Comparison of ENCODE assay signal across 9 cellular contexts in the genomic region with DNA sequence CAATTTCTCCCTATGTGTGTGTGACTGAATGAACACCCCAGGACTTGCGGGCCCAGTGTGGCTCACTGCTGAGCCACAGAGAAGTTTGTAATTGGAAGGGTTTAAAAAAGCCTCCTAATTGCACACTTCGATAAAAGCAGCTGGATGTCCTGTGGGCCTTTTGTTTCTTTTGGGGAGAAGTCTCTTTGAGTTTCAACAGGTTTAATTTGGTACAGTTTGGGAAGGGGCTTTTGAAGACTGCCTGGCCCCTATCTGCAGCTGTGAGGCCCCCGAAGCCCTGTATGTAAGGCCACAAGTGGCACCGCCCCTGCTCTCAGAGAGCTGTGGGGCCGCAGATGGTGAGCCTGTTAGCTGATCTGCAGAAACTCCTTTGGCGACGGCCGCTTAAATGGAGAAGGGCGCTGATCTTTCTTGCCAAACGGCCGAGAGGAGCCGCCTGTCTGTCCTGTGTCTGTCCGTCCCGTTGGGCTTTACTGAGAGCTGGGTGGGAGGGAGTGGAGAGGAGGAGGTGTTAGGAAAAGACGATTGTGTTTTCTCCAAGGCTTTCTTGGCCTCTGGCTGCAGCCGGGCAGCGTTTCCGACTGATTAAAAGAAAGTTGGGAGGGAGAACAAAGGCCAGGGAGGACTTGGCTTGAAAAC. TPM values are rescaled to one million over a fixed set of nuclear protein-coding genes. Genes with fewer than 3 reads are reported as not detected.
DNase-seq lines count a peak whose midpoint lies in the region; ATAC-seq and TF ChIP-seq lines count a peak whose summit lies in the region.
"Had no signal": no experiment of that assay in that cellular context is flagged by ENCODE, and none has a peak within 500 bp of the region (broad histone marks: within the 10 kb centered on the region; RNA-seq: fewer than 3 reads in every experiment).

No MANE protein-coding gene starts in this region.

- TF ChIP-seq POLR2A in heart left ventricle (IDR thresholded peaks at IDR 0.05), result no peak

- H3K27me3 ChIP-seq in heart left ventricle (peaks cover 0 to 41% (median 20%) of the 10 kb centered on the region in 9 donors), psoas muscle (ENCODE audit: insufficient read depth in 3 of 3, low read length in 2 of 3) (peaks cover 0 to 56% (median 20%) of the 10 kb centered on the region in 3 donors)

- TF ChIP-seq CTCF in heart left ventricle (IDR thresholded peaks at IDR 0.05) (no peak), psoas muscle (IDR thresholded peaks at IDR 0.05) (no peak)

- H3K4me3 ChIP-seq in heart left ventricle (peak overlapping the region; percentile 3 to 72 (median 60)), psoas muscle (peak overlapping the region; percentile 58)

- H3K36me3 ChIP-seq in heart left ventricle, result peaks cover 0 to 3% (median 0%) of the 10 kb centered on the region in 9 donors
- no peaks in the 10 kb centered on the region for H3K36me3 ChIP-seq in psoas muscle (ENCODE audit: insufficient read depth in 1 of 2, low read depth in 1 of 2)

- ATAC-seq in SK-N-SH treated with all-trans-retinoic acid at 6 μM for 48 hours (peak; percentile 56), heart left ventricle (peak in 3 of 4 donors; percentile 22 to 65 (median 43)), psoas muscle (peak in 3 of 4 donors; percentile 26 to 63 (median 45)), GM21447 (IDR thresholded peaks at IDR 0.05; ENCODE audit: unreplicated experiment) (no peak)

- H3K27ac ChIP-seq in heart left ventricle (peak overlapping the region in 11 of 12 donors; percentile 52 to 84 (median 73)), psoas muscle (no peak overlapping the region)

- peak; percentile 25 for DNase-seq in ELR (ENCODE audit: low read depth)
- DNase-seq in heart left ventricle, result peak in 4 of 5 donors; percentile 26 to 80 (median 68)
- DNase-seq in psoas muscle, result peak; percentile 48 to 79
- DNase-seq in HUDEP-2 (lab: John Stamatoyannopoulos, UW; ENCODE audit: unreplicated experiment in 76 of 76), result no peak
- DNase-seq in mucosa of gallbladder (ENCODE audit: low spot score), result no peak
- no peak for DNase-seq in central memory CD4-positive, alpha-beta T cell
- DNase-seq: occipital lobe had no signal

- WGBS in heart left ventricle, 4 donors, result 16 to 33% (median 22%) methylated on average over 15 to 18 of the region's 18 CpGs
- 7 to 21% (median 11%) methylated on average over 18 of the region's 18 CpGs for WGBS in psoas muscle, 3 donors

- H3K4me1 ChIP-seq in heart left ventricle (peaks cover 0 to 25% (median 5%) of the 10 kb centered on the region in 12 donors), psoas muscle (no peaks in the 10 kb centered on the region)

- H3K9me3 ChIP-seq in heart left ventricle (no peaks in the 10 kb centered on the region), psoas muscle (no peaks in the 10 kb centered on the region)

- intact Hi-C loops in heart left ventricle (cut with DNase I), result loop anchor here in 2 of 10 donors (5.0 kb wide), 2 partner anchors 47 to 53 kb away; no protein-coding TSS in a partner anchor
- intact Hi-C loops in psoas muscle (cut with DNase I), result loop anchor here in 1 of 2 donors (5.0 kb wide), 1 partner anchor 63 kb away; no protein-coding TSS in a partner anchor

TF ChIP-seq in SK-N-SH treated with all-trans-retinoic acid at 6 μM for 48 hours, 23 proteins besides CTCF, POLR2A, EP300 and RAD21:
- TF ChIP-seq ZFP3 (CRISPR knock-in tag; IDR thresholded peaks at IDR 0.05), result 0 out of 2 replicates have a peak, but pooled peaks have one; percentile 15
- TF ChIP-seq ZNF565 (CRISPR knock-in tag; conservative IDR thresholded peaks at IDR 0.05; ENCODE audit: low read depth), result no peak
- TF ChIP-seq, protein P1, sequence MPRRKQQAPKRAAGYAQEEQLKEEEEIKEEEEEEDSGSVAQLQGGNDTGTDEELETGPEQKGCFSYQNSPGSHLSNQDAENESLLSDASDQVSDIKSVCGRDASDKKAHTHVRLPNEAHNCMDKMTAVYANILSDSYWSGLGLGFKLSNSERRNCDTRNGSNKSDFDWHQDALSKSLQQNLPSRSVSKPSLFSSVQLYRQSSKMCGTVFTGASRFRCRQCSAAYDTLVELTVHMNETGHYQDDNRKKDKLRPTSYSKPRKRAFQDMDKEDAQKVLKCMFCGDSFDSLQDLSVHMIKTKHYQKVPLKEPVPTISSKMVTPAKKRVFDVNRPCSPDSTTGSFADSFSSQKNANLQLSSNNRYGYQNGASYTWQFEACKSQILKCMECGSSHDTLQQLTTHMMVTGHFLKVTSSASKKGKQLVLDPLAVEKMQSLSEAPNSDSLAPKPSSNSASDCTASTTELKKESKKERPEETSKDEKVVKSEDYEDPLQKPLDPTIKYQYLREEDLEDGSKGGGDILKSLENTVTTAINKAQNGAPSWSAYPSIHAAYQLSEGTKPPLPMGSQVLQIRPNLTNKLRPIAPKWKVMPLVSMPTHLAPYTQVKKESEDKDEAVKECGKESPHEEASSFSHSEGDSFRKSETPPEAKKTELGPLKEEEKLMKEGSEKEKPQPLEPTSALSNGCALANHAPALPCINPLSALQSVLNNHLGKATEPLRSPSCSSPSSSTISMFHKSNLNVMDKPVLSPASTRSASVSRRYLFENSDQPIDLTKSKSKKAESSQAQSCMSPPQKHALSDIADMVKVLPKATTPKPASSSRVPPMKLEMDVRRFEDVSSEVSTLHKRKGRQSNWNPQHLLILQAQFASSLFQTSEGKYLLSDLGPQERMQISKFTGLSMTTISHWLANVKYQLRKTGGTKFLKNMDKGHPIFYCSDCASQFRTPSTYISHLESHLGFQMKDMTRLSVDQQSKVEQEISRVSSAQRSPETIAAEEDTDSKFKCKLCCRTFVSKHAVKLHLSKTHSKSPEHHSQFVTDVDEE (CRISPR knock-in tag; IDR thresholded peaks at IDR 0.05), result 0 out of 2 replicates have a peak, but pooled peaks have one; percentile 37

RNA-seq across cellular contexts. Expression of a gene that starts 2.1 kb away (rescaled TPM):
- 100 to 1,000 TPM in 1 of 9 donors, 10 to 100 TPM in 8; 30.0 to 239 (median 50.3) TPM for total RNA-seq in heart left ventricle
- polyA plus RNA-seq in heart left ventricle, result 10 to 100 TPM; 22.4 to 36.8 TPM
- total RNA-seq in psoas muscle, result 10 to 100 TPM; 19.3 to 95.7 (median 29.3) TPM
- polyA plus RNA-seq in psoas muscle, result 10 to 100 TPM; 10.5 to 14.0 (median 12.0) TPM
- 427 TPM for total RNA-seq in mucosa of gallbladder

Comparison
In these comparisons a context has a peak if more than half of its experiments do, and no peak if none do; other contexts are left out.
1. DNase-seq: peak in ELR (single experiment), heart left ventricle (4 of 5) and psoas muscle (2 of 2); none in HUDEP-2 (0 of 76), mucosa of gallbladder (single experiment) and central memory CD4-positive, alpha-beta T cell (single experiment).